In the genomic region with DNA sequence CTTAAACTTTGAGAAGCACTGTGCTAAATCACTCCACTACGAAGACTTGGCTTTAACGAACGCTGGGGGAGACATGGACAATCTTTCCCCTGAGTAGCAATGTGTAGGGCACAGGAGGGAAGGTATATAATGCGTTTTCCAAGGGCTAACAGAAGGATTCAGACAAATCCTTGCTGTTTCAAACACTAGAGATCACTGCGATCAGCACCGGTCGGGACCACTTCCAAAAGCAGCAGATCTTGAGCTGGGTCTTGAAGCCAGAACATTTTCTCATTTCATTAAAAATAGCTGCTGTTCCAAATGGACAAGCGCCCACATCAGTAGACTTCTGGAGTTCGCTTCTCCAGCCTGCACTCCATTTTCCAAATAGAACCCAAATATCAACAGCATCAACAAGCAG, we compare ENCODE assay signal across 8 cellular contexts.
DNase-seq lines count a peak whose midpoint lies in the region; ATAC-seq and TF ChIP-seq lines count a peak whose summit lies in the region.

No MANE protein-coding gene starts in this region.

- TF ChIP-seq CTCF in SK-N-SH (IDR thresholded peaks at IDR 0.05) (no peak), activated B cell treated with CpG ODN at 0.5 μM for 24 hours (IDR thresholded peaks at IDR 0.05) (no peak), stomach (IDR thresholded peaks at IDR 0.05) (no peak)

- no peaks in the 10 kb centered on the region for H3K36me3 Mint-ChIP-seq in activated B cell treated with CpG ODN at 0.5 μM for 24 hours (ENCODE audit: low read depth)

- H3K36me3 ChIP-seq in SK-N-SH (replicated peaks in 1 of 2; ENCODE audit: control insufficient read depth in 1 of 2, insufficient read depth in 2 of 2, low read length in 1 of 2) (no peaks in the 10 kb centered on the region), stomach (no peaks in the 10 kb centered on the region)

- H3K9me2 ChIP-seq in SK-N-SH = no peaks in the 10 kb centered on the region

- no peak for TF ChIP-seq RAD21 in SK-N-SH (IDR thresholded peaks at IDR 0.05; ENCODE audit: low read length)

- ATAC-seq in SK-N-SH treated with all-trans-retinoic acid at 6 μM for 48 hours = no peak
- no peak for ATAC-seq in activated B cell treated with CpG ODN at 0.5 μM for 24 hours (ENCODE audit: low read depth)

- DNase-seq in SK-N-SH = no peak
- no peak for DNase-seq in activated B cell treated with CpG ODN at 0.5 μM for 24 hours
- peak; percentile 45 for DNase-seq in inferior parietal cortex (ENCODE audit: extremely low spot score)
- DNase-seq in stomach = no peak
- no peak for DNase-seq in NCI-H187 treated with DMSO at 0.1 percent for 48 hours (lab: John Stamatoyannopoulos, UW)
- DNase-seq in SW 1271 (lab: John Stamatoyannopoulos, UW) = no peak
- no peak for DNase-seq in iPS-NIHi7 (ENCODE audit: extremely low spot score)

- H4K20me1 ChIP-seq in SK-N-SH (ENCODE audit: insufficient read depth) = no peaks in the 10 kb centered on the region

- no peaks in the 10 kb centered on the region for H3K9me3 Mint-ChIP-seq in activated B cell treated with CpG ODN at 0.5 μM for 24 hours

- CTCF ChIA-PET in SK-N-SH (lab: Yijun Ruan, JAX) = no interaction called here
- CTCF ChIA-PET in activated B cell treated with CpG ODN at 0.5 μM for 24 hours (lab: Charles Lee) = no interaction called here

- peaks cover 18% of the 10 kb centered on the region for H3K27me3 Mint-ChIP-seq in activated B cell treated with CpG ODN at 0.5 μM for 24 hours

- H3K4me3 ChIP-seq in SK-N-SH (ENCODE audit: low read depth in 2 of 2, low read length in 1 of 2) (peak overlapping the region; percentile 74 to 78; a peak in 1 of 4 replicates), stomach (peak overlapping the region; percentile 59 to 92 (median 80))

- H3K79me2 ChIP-seq in SK-N-SH (ENCODE audit: insufficient read depth) = no peaks in the 10 kb centered on the region

- WGBS in SK-N-SH (ENCODE audit: low lambda C conversion rate) = 95% methylated on average over 9 of the region's 9 CpGs
- 22 to 35% (median 23%) methylated on average over 6 to 9 of the region's 9 CpGs for WGBS in stomach, 5 donors

- intact Hi-C loops in activated B cell treated with CpG ODN at 0.5 μM for 24 hours (cut with micrococcal nuclease) = loop anchor here (2.0 to 10.0 kb wide), 9 partner anchors 65 to 1849 kb away; a partner anchor contains a TSS
- intact Hi-C loops in stomach (cut with DNase I; ENCODE audit: low total_unique reads) = no loop called here

- H3K4me1 ChIP-seq in SK-N-SH (ENCODE audit: control insufficient read depth in 1 of 2, insufficient read depth in 2 of 2, low read depth in 1 of 2, low read length in 1 of 2) (peaks cover 0 to 18% of the 10 kb centered on the region in 2 experiments; a peak in 2 of 4 replicates), stomach (peaks cover 0 to 40% (median 28%) of the 10 kb centered on the region in 4 donors)

- H3F3A ChIP-seq in SK-N-SH (replicated peaks; ENCODE audit: insufficient read depth) = peaks cover 10% of the 10 kb centered on the region

- POLR2A ChIA-PET in SK-N-SH (lab: Yijun Ruan, JAX) (no interaction called here), activated B cell treated with CpG ODN at 0.5 μM for 24 hours (lab: Charles Lee) (no interaction called here)

- no peak overlapping the region for H3K9ac ChIP-seq in SK-N-SH

- no peak overlapping the region for H3K4me2 ChIP-seq in SK-N-SH

- TF ChIP-seq EP300 in SK-N-SH (IDR thresholded peaks at IDR 0.05; ENCODE audit: borderline replicate concordance in 1 of 2, low read depth in 1 of 2, low read length in 1 of 2) (no peak), stomach (IDR thresholded peaks at IDR 0.05) (no peak)

- no peak overlapping the region for H3K27ac Mint-ChIP-seq in activated B cell treated with CpG ODN at 0.5 μM for 24 hours

- H3K27me3 ChIP-seq in SK-N-SH (ENCODE audit: insufficient read depth) (peaks cover 23% of the 10 kb centered on the region), stomach (peaks cover 0 to 4% (median 0%) of the 10 kb centered on the region in 3 donors)

- no peak for TF ChIP-seq POLR2A in stomach (IDR thresholded peaks at IDR 0.05)

- H3K4me1 Mint-ChIP-seq in activated B cell treated with CpG ODN at 0.5 μM for 24 hours = peaks cover 23% of the 10 kb centered on the region

- no peak overlapping the region for H2AFZ ChIP-seq in SK-N-SH (ENCODE audit: low read depth)

- H3K9me3 ChIP-seq in SK-N-SH (no peaks in the 10 kb centered on the region), stomach (no peaks in the 10 kb centered on the region)

- no peak overlapping the region for H3K27ac ChIP-seq in SK-N-SH (ENCODE audit: low read depth in 2 of 2, low read length in 1 of 2)
- H3K27ac ChIP-seq in stomach = peak overlapping the region in 4 of 5 donors; percentile 85 to 93 (median 86)

- peak overlapping the region; percentile 89 for H3K4me3 Mint-ChIP-seq in activated B cell treated with CpG ODN at 0.5 μM for 24 hours

TF ChIP-seq in SK-N-SH, 30 proteins besides CTCF, POLR2A, EP300 and RAD21:
- TF ChIP-seq TCF12 (IDR thresholded peaks at IDR 0.05) (no peak), ELF1 (IDR thresholded peaks at IDR 0.05) (no peak), CHD2 (IDR thresholded peaks at IDR 0.05; ENCODE audit: low read length, partially characterized antibody) (no peak), NRF1 (IDR thresholded peaks at IDR 0.05; ENCODE audit: low read depth, low read length) (no peak), RFX5 (IDR thresholded peaks at IDR 0.05; ENCODE audit: low read length) (no peak), SIN3A (IDR thresholded peaks at IDR 0.05; ENCODE audit: borderline replicate concordance, low read depth, low read length) (no peak)
- TF ChIP-seq, protein P1, sequence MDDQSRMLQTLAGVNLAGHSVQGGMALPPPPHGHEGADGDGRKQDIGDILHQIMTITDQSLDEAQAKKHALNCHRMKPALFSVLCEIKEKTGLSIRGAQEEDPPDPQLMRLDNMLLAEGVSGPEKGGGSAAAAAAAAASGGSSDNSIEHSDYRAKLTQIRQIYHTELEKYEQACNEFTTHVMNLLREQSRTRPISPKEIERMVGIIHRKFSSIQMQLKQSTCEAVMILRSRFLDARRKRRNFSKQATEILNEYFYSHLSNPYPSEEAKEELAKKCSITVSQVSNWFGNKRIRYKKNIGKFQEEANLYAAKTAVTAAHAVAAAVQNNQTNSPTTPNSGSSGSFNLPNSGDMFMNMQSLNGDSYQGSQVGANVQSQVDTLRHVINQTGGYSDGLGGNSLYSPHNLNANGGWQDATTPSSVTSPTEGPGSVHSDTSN (IDR thresholded peaks at IDR 0.05) = no peak
- TF ChIP-seq, protein P2, sequence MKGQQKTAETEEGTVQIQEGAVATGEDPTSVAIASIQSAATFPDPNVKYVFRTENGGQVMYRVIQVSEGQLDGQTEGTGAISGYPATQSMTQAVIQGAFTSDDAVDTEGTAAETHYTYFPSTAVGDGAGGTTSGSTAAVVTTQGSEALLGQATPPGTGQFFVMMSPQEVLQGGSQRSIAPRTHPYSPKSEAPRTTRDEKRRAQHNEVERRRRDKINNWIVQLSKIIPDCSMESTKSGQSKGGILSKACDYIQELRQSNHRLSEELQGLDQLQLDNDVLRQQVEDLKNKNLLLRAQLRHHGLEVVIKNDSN (IDR thresholded peaks at IDR 0.05; ENCODE audit: borderline replicate concordance, low read depth) = no peak
- TF ChIP-seq, protein P3, sequence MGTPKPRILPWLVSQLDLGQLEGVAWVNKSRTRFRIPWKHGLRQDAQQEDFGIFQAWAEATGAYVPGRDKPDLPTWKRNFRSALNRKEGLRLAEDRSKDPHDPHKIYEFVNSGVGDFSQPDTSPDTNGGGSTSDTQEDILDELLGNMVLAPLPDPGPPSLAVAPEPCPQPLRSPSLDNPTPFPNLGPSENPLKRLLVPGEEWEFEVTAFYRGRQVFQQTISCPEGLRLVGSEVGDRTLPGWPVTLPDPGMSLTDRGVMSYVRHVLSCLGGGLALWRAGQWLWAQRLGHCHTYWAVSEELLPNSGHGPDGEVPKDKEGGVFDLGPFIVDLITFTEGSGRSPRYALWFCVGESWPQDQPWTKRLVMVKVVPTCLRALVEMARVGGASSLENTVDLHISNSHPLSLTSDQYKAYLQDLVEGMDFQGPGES (IDR thresholded peaks at IDR 0.05; ENCODE audit: low read depth, low read length) = no peak
TF ChIP-seq in SK-N-SH: peak in this region for 0.

TF ChIP-seq in SK-N-SH treated with all-trans-retinoic acid at 6 μM for 48 hours, 23 proteins besides CTCF, POLR2A, EP300 and RAD21 (continues in another document):
- TF ChIP-seq SNAI2 (CRISPR knock-in tag; IDR thresholded peaks at IDR 0.05) (no peak), ZFP30 (CRISPR knock-in tag; IDR thresholded peaks at IDR 0.05) (no peak), TOX (CRISPR knock-in tag; IDR thresholded peaks at IDR 0.05; ENCODE audit: borderline replicate concordance) (no peak)
- TF ChIP-seq, protein P4, sequence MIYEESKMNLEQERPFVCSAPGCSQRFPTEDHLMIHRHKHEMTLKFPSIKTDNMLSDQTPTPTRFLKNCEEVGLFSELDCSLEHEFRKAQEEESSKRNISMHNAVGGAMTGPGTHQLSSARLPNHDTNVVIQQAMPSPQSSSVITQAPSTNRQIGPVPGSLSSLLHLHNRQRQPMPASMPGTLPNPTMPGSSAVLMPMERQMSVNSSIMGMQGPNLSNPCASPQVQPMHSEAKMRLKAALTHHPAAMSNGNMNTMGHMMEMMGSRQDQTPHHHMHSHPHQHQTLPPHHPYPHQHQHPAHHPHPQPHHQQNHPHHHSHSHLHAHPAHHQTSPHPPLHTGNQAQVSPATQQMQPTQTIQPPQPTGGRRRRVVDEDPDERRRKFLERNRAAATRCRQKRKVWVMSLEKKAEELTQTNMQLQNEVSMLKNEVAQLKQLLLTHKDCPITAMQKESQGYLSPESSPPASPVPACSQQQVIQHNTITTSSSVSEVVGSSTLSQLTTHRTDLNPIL (CRISPR knock-in tag; IDR thresholded peaks at IDR 0.05; ENCODE audit: low read depth) = no peak

Comparison
In these comparisons a context has a peak if more than half of its experiments do, and no peak if none do; other contexts are left out.
1. H3K27ac ChIP-seq: peak in stomach (4 of 5); none in SK-N-SH (0 of 2).